12 cellular contexts compared by ENCODE assay signal in the genomic region with DNA sequence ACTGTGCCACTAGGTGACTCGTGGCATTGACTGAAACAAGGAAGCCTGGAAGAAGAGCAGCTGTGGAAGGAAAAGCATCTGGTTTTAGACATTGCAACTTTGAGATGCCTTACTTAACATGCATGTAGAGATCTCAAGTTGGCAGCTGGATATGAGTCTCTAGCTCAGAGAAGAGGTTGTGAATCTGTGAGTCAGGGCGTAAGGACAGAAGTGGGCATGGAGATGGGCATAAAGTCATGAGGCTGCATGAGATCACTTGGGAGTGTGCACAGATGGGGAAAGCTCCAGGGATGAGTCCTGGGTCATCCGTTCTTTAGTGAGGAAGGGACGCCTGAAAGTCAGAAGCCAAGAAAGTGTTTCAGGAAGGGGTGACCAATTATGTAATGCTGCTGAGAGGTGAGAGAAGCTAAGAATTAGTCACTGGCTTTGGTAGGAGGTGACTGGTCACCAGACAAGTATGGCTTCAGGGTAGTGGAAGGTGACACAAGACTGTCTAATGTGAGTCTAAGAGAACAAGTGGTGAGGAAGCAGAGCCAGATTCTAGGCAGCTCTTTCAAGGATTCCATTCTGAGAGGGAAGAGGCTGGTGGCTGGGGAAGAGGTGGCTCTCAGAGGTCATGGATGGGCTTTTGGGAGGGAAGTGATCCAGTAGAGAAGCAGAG. TPM values are rescaled to one million over a fixed set of nuclear protein-coding genes. Genes with fewer than 3 reads are reported as not detected.
DNase-seq lines count a peak whose midpoint lies in the region; ATAC-seq and TF ChIP-seq lines count a peak whose summit lies in the region.
"Had no signal": no experiment of that assay in that cellular context is flagged by ENCODE, and none has a peak within 500 bp of the region (broad histone marks: within the 10 kb centered on the region; RNA-seq: fewer than 3 reads in every experiment).

No MANE protein-coding gene starts in this region.

- TF ChIP-seq CTCF in activated CD8-positive, alpha-beta T cell treated with anti-CD3 and anti-CD28 coated beads for 36 hours (IDR thresholded peaks at IDR 0.05): no peak
- TF ChIP-seq CTCF in GM13976 (IDR thresholded peaks at IDR 0.05; ENCODE audit: borderline replicate concordance, control extremely low read depth, extremely low read depth, insufficient read depth, missing control alignments) (no peak), testis (IDR thresholded peaks at IDR 0.05) (no peak)

- H3K27ac Mint-ChIP-seq in activated CD8-positive, alpha-beta T cell treated with anti-CD3 and anti-CD28 coated beads for 36 hours: peak overlapping the region; percentile 0

- H3K9me3 Mint-ChIP-seq in activated CD8-positive, alpha-beta T cell treated with anti-CD3 and anti-CD28 coated beads for 36 hours: no peaks in the 10 kb centered on the region

- H3K27ac ChIP-seq in testis: no peak overlapping the region
- H3K27ac ChIP-seq: pancreas had no signal

- H3K4me1 ChIP-seq in testis: peaks cover under 1% of the 10 kb centered on the region

- no peaks in the 10 kb centered on the region for H3K9me3 ChIP-seq in testis
- H3K9me3 ChIP-seq: pancreas had no signal

- TF ChIP-seq POLR2A in testis (IDR thresholded peaks at IDR 0.05): no peak

- intact Hi-C loops in activated CD8-positive, alpha-beta T cell treated with anti-CD3 and anti-CD28 coated beads for 36 hours (cut with micrococcal nuclease): no loop called here
- intact Hi-C loops in testis (cut with DNase I; ENCODE audit: low total_unique reads): no loop called here

- H3K4me3 ChIP-seq in testis: no peak overlapping the region
- H3K4me3 ChIP-seq: pancreas had no signal

- 87 to 92% methylated on average over 4 of the region's 4 CpGs for WGBS in testis, 2 donors

- H3K36me3 Mint-ChIP-seq in activated CD8-positive, alpha-beta T cell treated with anti-CD3 and anti-CD28 coated beads for 36 hours (ENCODE audit: low read depth): peaks cover 47% of the 10 kb centered on the region

- POLR2A ChIA-PET in activated CD8-positive, alpha-beta T cell treated with anti-CD3 and anti-CD28 coated beads for 36 hours (lab: Charles Lee): interaction anchor here (0.7 to 9.2 kb wide), 13 partner anchors 8 to 51 kb away, joined by 3 to 118 read pairs (median 4); partner anchors contain the start of genes DDB2 and MADD

- no peaks in the 10 kb centered on the region for H3K36me3 ChIP-seq in testis (ENCODE audit: low read depth, missing control alignments)

- H3K27me3 Mint-ChIP-seq in activated CD8-positive, alpha-beta T cell treated with anti-CD3 and anti-CD28 coated beads for 36 hours: no peaks in the 10 kb centered on the region

- H3K27me3 ChIP-seq in testis: no peaks in the 10 kb centered on the region
- H3K27me3 ChIP-seq: pancreas had no signal

- H3K4me3 Mint-ChIP-seq in activated CD8-positive, alpha-beta T cell treated with anti-CD3 and anti-CD28 coated beads for 36 hours: no peak overlapping the region

- DNase-seq in A172 (ENCODE audit: low spot score) (peak; percentile 44), EL (peak; percentile 43), fibroblast of peridontal ligament (ENCODE audit: extremely low read depth) (peak; percentile 39), COLO829 (ENCODE audit: low spot score) (no peak), GM13976 (ENCODE audit: low spot score) (no peak), testis (no peak)
- no peak for DNase-seq in activated CD8-positive, alpha-beta T cell treated with anti-CD3 and anti-CD28 coated beads for 36 hours
- DNase-seq: NCI-H1092; NCI-H69; stimulated activated CD4-positive, alpha-beta T cell treated with anti-CD3 and anti-CD28 coated beads, Interleukin-2, amount 100 ng/mL, for 48 hours had no signal

- CTCF ChIA-PET in activated CD8-positive, alpha-beta T cell treated with anti-CD3 and anti-CD28 coated beads for 36 hours (lab: Charles Lee): interaction anchor here (1.2 to 1.6 kb wide), 3 partner anchors 9 to 170 kb away, joined by 3 to 5 read pairs (median 5); no protein-coding TSS in a partner anchor

- peak; percentile 51 for ATAC-seq in activated CD8-positive, alpha-beta T cell treated with anti-CD3 and anti-CD28 coated beads for 36 hours
- no peak for ATAC-seq in GM21381 (IDR thresholded peaks at IDR 0.05; ENCODE audit: unreplicated experiment)
- ATAC-seq: pancreas had no signal

- H3K4me1 Mint-ChIP-seq in activated CD8-positive, alpha-beta T cell treated with anti-CD3 and anti-CD28 coated beads for 36 hours (ENCODE audit: low read depth): peaks cover 3% of the 10 kb centered on the region

- in situ Hi-C loops in GM13976 (cut with MboI; ENCODE audit: low sequenced_read_pairs, unreplicated experiment): no loop called here

RNA-seq across cellular contexts. Expression of gene ACP2, which starts 6.7 kb away (rescaled TPM):
- 24.6 and 29.9 TPM in 2 replicates for total RNA-seq in A172 (2014; rRNA removed; shearing (Covaris generic))
- 10 to 100 TPM in 1 of 2 experiments, 1 to 10 TPM in 1; 9.4 to 13.4 TPM for total RNA-seq in activated CD8-positive, alpha-beta T cell treated with anti-CD3 and anti-CD28 coated beads for 36 hours
- total RNA-seq in testis: 10 to 100 TPM; 61.3 to 63.7 TPM
- 40.3 TPM for polyA plus RNA-seq in testis (ENCODE audit: insufficient read depth, low read depth, low replicate concordance)

RNA-seq across cellular contexts. Expression of gene NR1H3, which starts 15.9 kb away (rescaled TPM):
- total RNA-seq in A172 (2014; rRNA removed; shearing (Covaris generic)): 18.1 and 23.5 TPM in 2 replicates
- 10 to 100 TPM; 12.7 to 15.3 TPM for total RNA-seq in activated CD8-positive, alpha-beta T cell treated with anti-CD3 and anti-CD28 coated beads for 36 hours
- 10 to 100 TPM; 29.4 to 38.2 TPM for total RNA-seq in testis
- 83.4 TPM for polyA plus RNA-seq in testis (ENCODE audit: insufficient read depth, low read depth, low replicate concordance)

RNA-seq across cellular contexts. Expression of gene DDB2, which starts 27.1 kb away (rescaled TPM):
- 86.1 and 110 TPM in 2 replicates for total RNA-seq in A172 (2014; rRNA removed; shearing (Covaris generic))
- total RNA-seq in activated CD8-positive, alpha-beta T cell treated with anti-CD3 and anti-CD28 coated beads for 36 hours: 100 to 1,000 TPM; 189 to 200 TPM
- 10 to 100 TPM; 33.6 to 34.7 TPM for total RNA-seq in testis
- 20.7 TPM for polyA plus RNA-seq in testis (ENCODE audit: insufficient read depth, low read depth, low replicate concordance)

RNA-seq across cellular contexts. Expression of gene MADD, which starts 28.1 kb away (rescaled TPM):
- 16.5 and 23.1 TPM in 2 replicates for total RNA-seq in A172 (2014; rRNA removed; shearing (Covaris generic))
- total RNA-seq in activated CD8-positive, alpha-beta T cell treated with anti-CD3 and anti-CD28 coated beads for 36 hours: 10 to 100 TPM; 55.7 to 61.2 TPM
- 100 to 1,000 TPM; 103 to 118 TPM for total RNA-seq in testis
- 87.8 TPM for polyA plus RNA-seq in testis (ENCODE audit: insufficient read depth, low read depth, low replicate concordance)

RNA-seq across cellular contexts. Expression of gene PACSIN3, which starts 55.6 kb away (rescaled TPM):
- total RNA-seq in A172 (2014; rRNA removed; shearing (Covaris generic)): 28.7 and 32.2 TPM in 2 replicates
- 1 to 10 TPM; 4.7 to 8.0 TPM for total RNA-seq in activated CD8-positive, alpha-beta T cell treated with anti-CD3 and anti-CD28 coated beads for 36 hours
- total RNA-seq in testis: 10 to 100 TPM; 10.8 to 12.0 TPM
- 11.0 TPM for polyA plus RNA-seq in testis (ENCODE audit: insufficient read depth, low read depth, low replicate concordance)

Comparison
In these comparisons a context has a peak if more than half of its experiments do, and no peak if none do; other contexts are left out.
1. DNase-seq: peak in A172 (single experiment), EL (single experiment) and fibroblast of peridontal ligament (single experiment); none in activated CD8-positive, alpha-beta T cell treated with anti-CD3 and anti-CD28 coated beads for 36 hours (single experiment), COLO829 (single experiment), GM13976 (single experiment) and testis (single experiment).